Comparison of ENCODE assay signal across 8 cellular contexts in genomic region chr11:2929880-2930704, GRCh38. TPM values are rescaled to one million over a fixed set of nuclear protein-coding genes. Genes with fewer than 3 reads are reported as not detected.
A peak's percentile ranks its signal among the peaks of the same experiment; 100 is the strongest.
DNase-seq lines count a peak whose midpoint lies in the region; ATAC-seq, FAIRE-seq and TF ChIP-seq lines count a peak whose summit lies in the region.

No MANE protein-coding gene starts in this region.

- H3K9ac ChIP-seq in GM12878 (ENCODE audit: control insufficient read depth, insufficient read depth, low read length), result peak overlapping the region; percentile 35; the same call in 1 of the 2 replicates

- POLR2A ChIA-PET in HEK293T (lab: Yijun Ruan, JAX) (interaction anchor here (0.7 to 1.7 kb wide), 8 partner anchors 10 to 37 kb away, joined by 3 to 10 read pairs (median 6); a partner anchor contains a TSS), GM12878 (lab: Charles Lee) (interaction anchor here (0.6 to 2.1 kb wide), 4 partner anchors 11 to 38 kb away, joined by 3 to 8 read pairs (median 4); a partner anchor contains a TSS)

- TF ChIP-seq RAD21 in GM12878 (IDR thresholded peaks at IDR 0.05; ENCODE audit: insufficient read depth, low read depth, low read length), result no peak

- no TSS peak for BruUV-seq in GM12878 (replicated peaks; lab: Mats Ljungman, UMichigan)

- no peaks in the 10 kb centered on the region for H4K20me1 ChIP-seq in GM12878 (ENCODE audit: control insufficient read depth, insufficient read depth)

- ATAC-seq in GM12878 (peak; percentile 57), HG03442 (IDR thresholded peaks at IDR 0.05; ENCODE audit: unreplicated experiment) (no peak)
- ATAC-seq in stimulated activated effector memory CD8-positive, alpha-beta T cell treated with anti-CD3 and anti-CD28 coated beads, Interleukin-12 subunit alpha, Interleukin-12 subunit beta, amount 100 ng/mL, for 72 hours, result peak; percentile 43

- TF ChIP-seq POLR2A in GM12878 (IDR thresholded peaks at IDR 0.05; ENCODE audit: low read depth, low read length), result no peak

- H3K9me3 ChIP-seq in GM12878 (replicated peaks; ENCODE audit: control insufficient read depth, insufficient read depth, low read length), result no peaks in the 10 kb centered on the region

- peak overlapping the region; percentile 82 for H3K4me3 Mint-ChIP-seq in stimulated activated effector memory CD8-positive, alpha-beta T cell treated with anti-CD3 and anti-CD28 coated beads, Interleukin-12 subunit alpha, Interleukin-12 subunit beta, amount 100 ng/mL, for 72 hours

- H2AFZ ChIP-seq in GM12878 (ENCODE audit: control insufficient read depth, low read depth, low read length), result peak overlapping the region; percentile 51

- H3K36me3 ChIP-seq in GM12878 (ENCODE audit: control insufficient read depth in 2 of 2, insufficient read depth in 2 of 2, low read length in 1 of 2), result no peaks in the 10 kb centered on the region
- no peaks in the 10 kb centered on the region for H3K36me3 ChIP-seq in kidney epithelial cell (ENCODE audit: control insufficient read depth, insufficient read depth, low read length)

- no peak for TF ChIP-seq EP300 in GM12878 (IDR thresholded peaks at IDR 0.05; ENCODE audit: borderline replicate concordance in 1 of 2, control insufficient read depth in 1 of 2, low read depth in 2 of 2, low read length in 2 of 2)

- peaks cover 41% of the 10 kb centered on the region for H3K4me1 Mint-ChIP-seq in stimulated activated effector memory CD8-positive, alpha-beta T cell treated with anti-CD3 and anti-CD28 coated beads, Interleukin-12 subunit alpha, Interleukin-12 subunit beta, amount 100 ng/mL, for 72 hours

- H3K9me3 Mint-ChIP-seq in stimulated activated effector memory CD8-positive, alpha-beta T cell treated with anti-CD3 and anti-CD28 coated beads, Interleukin-12 subunit alpha, Interleukin-12 subunit beta, amount 100 ng/mL, for 72 hours, result no peaks in the 10 kb centered on the region

- 2% methylated on average over 53 of the region's 53 CpGs for WGBS in GM12878 (ENCODE audit: insufficient coverage, insufficient replicate concordance, low lambda C conversion rate, missing lambda C conversion rate)

- peaks cover 3 to 15% of the 10 kb centered on the region in 2 experiments for H3K27me3 ChIP-seq in GM12878 (replicated peaks in 1 of 2; ENCODE audit: control insufficient read depth in 2 of 2, insufficient read depth in 2 of 2, low read length in 1 of 2)
- no peaks in the 10 kb centered on the region for H3K27me3 ChIP-seq in kidney epithelial cell (ENCODE audit: control insufficient read depth, insufficient read depth, low read length)

- H3K36me3 Mint-ChIP-seq in stimulated activated effector memory CD8-positive, alpha-beta T cell treated with anti-CD3 and anti-CD28 coated beads, Interleukin-12 subunit alpha, Interleukin-12 subunit beta, amount 100 ng/mL, for 72 hours, result peaks cover 27% of the 10 kb centered on the region

- in situ Hi-C loops in GM12878 (cut with MboI), result no loop called here

- DNase-seq in ELF-1 (ENCODE audit: low read depth, low spot score) (peak; percentile 87), HEK293T (ENCODE audit: extremely low spot score) (peak; percentile 32), OCI-M1 (lab: John Stamatoyannopoulos, UW) (peak; percentile 54), GM12878 (ENCODE audit: low read depth, low spot score) (peak; percentile 11), kidney epithelial cell (ENCODE audit: low read depth) (no peak), mucosa of gallbladder (ENCODE audit: low spot score) (no peak)
- peak; percentile 36 to 78 for DNase-seq in stimulated activated effector memory CD8-positive, alpha-beta T cell treated with anti-CD3 and anti-CD28 coated beads, Interleukin-12 subunit alpha, Interleukin-12 subunit beta, amount 100 ng/mL, for 72 hours (ENCODE audit: low spot score in 2 of 2)

- peak overlapping the region; percentile 95 for H3K4me2 ChIP-seq in GM12878 (ENCODE audit: control insufficient read depth, insufficient read depth)

- CTCF ChIA-PET in HEK293T (lab: Yijun Ruan, JAX) (interaction anchor here (0.6 to 1.3 kb wide), 5 partner anchors 12 to 397 kb away, joined by 3 to 6 read pairs (median 5); no protein-coding TSS in a partner anchor), GM12878 (lab: Yijun Ruan, JAX) (interaction anchor here (0.6 to 2.9 kb wide), 23 partner anchors 12 to 397 kb away, joined by 3 to 25 read pairs (median 5); a partner anchor contains a TSS)

- intact Hi-C loops in GM12878 (cut with micrococcal nuclease; ENCODE audit: unreplicated experiment), result loop anchor here (2.0 to 10.0 kb wide), 3 partner anchors 37 to 397 kb away; no protein-coding TSS in a partner anchor

- SMC1A ChIA-PET in GM12878 (lab: Charles Lee; ENCODE audit: uncharacterized antibody, unreplicated experiment), result interaction anchor here (1.1 to 2.0 kb wide), 2 partner anchors 37 to 397 kb away, joined by 4 to 14 read pairs; no protein-coding TSS in a partner anchor

- no peak overlapping the region for H3K27ac ChIP-seq in GM12878 (ENCODE audit: control insufficient read depth, insufficient read depth)

- RAD21 ChIA-PET in GM12878 (lab: Charles Lee; ENCODE audit: unreplicated experiment), result interaction anchor here (1.0 to 2.3 kb wide), 5 partner anchors 27 to 398 kb away, joined by 3 to 14 read pairs (median 9); no protein-coding TSS in a partner anchor

- H3K27ac Mint-ChIP-seq in stimulated activated effector memory CD8-positive, alpha-beta T cell treated with anti-CD3 and anti-CD28 coated beads, Interleukin-12 subunit alpha, Interleukin-12 subunit beta, amount 100 ng/mL, for 72 hours, result peak overlapping the region; percentile 91

- TF ChIP-seq CTCF in GM12878 (IDR thresholded peaks at IDR 0.05 in 2 of 3, conservative IDR thresholded peaks at IDR 0.05 in 1 of 3; ENCODE audit: control insufficient read depth in 2 of 3, extremely low read depth in 1 of 3, insufficient read depth in 1 of 3, low read depth in 3 of 3, low read length in 3 of 3), result peak in 2 of 3 experiments; percentile 49 to 59; a peak in 5 of 6 replicates
- no peak for TF ChIP-seq CTCF in kidney epithelial cell (IDR thresholded peaks at IDR 0.05; ENCODE audit: insufficient read depth, low read length, poor library complexity, severe bottlenecking)

- no peaks in the 10 kb centered on the region for H3K79me2 ChIP-seq in GM12878 (ENCODE audit: control insufficient read depth, insufficient read depth, low read length)

- peaks cover 21% of the 10 kb centered on the region for H3K4me1 ChIP-seq in GM12878 (ENCODE audit: control insufficient read depth, insufficient read depth, low read length)

- H3K4me3 ChIP-seq in GM12878 (peak overlapping the region; percentile 62), kidney epithelial cell (ENCODE audit: low read depth, low read length) (peak overlapping the region; percentile 67)

- FAIRE-seq in GM12878 (lab: Jason Lieb, UNC), result no peak

TF ChIP-seq in HEK293T, 16 proteins besides CTCF, POLR2A, EP300 and RAD21:
- TF ChIP-seq L3MBTL2 (conservative IDR thresholded peaks at IDR 0.05) (peak; percentile 36; the same call in 1 of the 2 replicates), TARDBP (IDR thresholded peaks at IDR 0.05) (no peak), SP1 (IDR thresholded peaks at IDR 0.05) (no peak)

RNA-seq across cellular contexts. Expression of gene PHLDA2, which starts 0.9 kb away (rescaled TPM):
- total RNA-seq in GM12878 (2013; cell fraction: nucleolus; rRNA removed), result 0.59 TPM in 1 of 2 replicates, not detected in the other
- total RNA-seq in GM12878 (2014; rRNA removed) (not detected in 2 replicates), GM12878 (2014; rRNA removed; fragmentation: Illumina TruSeq; extraction: Trizol) (not detected in 2 replicates), GM12878 (2021) (0.27 and 0.49 TPM in 2 replicates), kidney epithelial cell (32.8 and 58.5 TPM in 2 replicates), mucosa of gallbladder (38.7 TPM)
- polyA plus RNA-seq in GM12878 (2011; ENCODE audit: low read depth), result not detected
- polyA plus RNA-seq in GM12878 (2011; rRNA removed) (0.15 TPM in 1 of 2 replicates, not detected in the other), GM12878 (2014; fragmentation: Illumina TruSeq; extraction: Trizol) (not detected in 2 replicates), GM12878 (2014; fragmentation: Nextera tagmentation; extraction: Ambion mirVana) (not detected), GM12878 (2014; rRNA removed) (not detected in 2 replicates), GM12878 (2016; fragmentation: Nextera tagmentation; extraction: Ambion mirVana) (under 1 TPM in 1 of 2 experiments, not detected in 1; 0.16 TPM)
- polyA plus RNA-seq in GM12878 (2011; cell fraction: cytosol; rRNA removed), result 0.07 and 0.12 TPM in 2 replicates
- polyA plus RNA-seq in GM12878 (2011; cell fraction: nucleus; rRNA removed), result 0.27 and 0.34 TPM in 2 replicates
- polyA plus RNA-seq in GM12878 (2012), result 0.18 and 0.32 TPM in 2 replicates
- not detected in 2 replicates for polyA minus RNA-seq in GM12878 (2011; rRNA and poly(A)+ RNA removed)
- not detected in 2 replicates for polyA minus RNA-seq in GM12878 (2011; cell fraction: cytosol; rRNA and poly(A)+ RNA removed)
- not detected in 2 replicates for polyA minus RNA-seq in GM12878 (2011; cell fraction: nucleus; rRNA and poly(A)+ RNA removed)

RNA-seq across cellular contexts. Expression of gene CDKN1C, which starts 44.5 kb away (rescaled TPM):
- 0.59 TPM in 1 of 2 replicates, not detected in the other for total RNA-seq in GM12878 (2013; cell fraction: nucleolus; rRNA removed)
- not detected in 2 replicates for total RNA-seq in GM12878 (2014; rRNA removed)
- total RNA-seq in GM12878 (2014; rRNA removed; fragmentation: Illumina TruSeq; extraction: Trizol), result not detected in 2 replicates
- 0.19 and 0.21 TPM in 2 replicates for total RNA-seq in GM12878 (2021)
- polyA plus RNA-seq in GM12878 (2011; ENCODE audit: low read depth), result not detected
- 0.05 TPM in 1 of 2 replicates, not detected in the other for polyA plus RNA-seq in GM12878 (2011; rRNA removed)
- polyA plus RNA-seq in GM12878 (2011; cell fraction: cytosol; rRNA removed), result 0.08 and 0.09 TPM in 2 replicates
- 0.09 and 0.19 TPM in 2 replicates for polyA plus RNA-seq in GM12878 (2011; cell fraction: nucleus; rRNA removed)
- 0.35 and 0.37 TPM in 2 replicates for polyA plus RNA-seq in GM12878 (2012)
- not detected in 2 replicates for polyA plus RNA-seq in GM12878 (2014; fragmentation: Illumina TruSeq; extraction: Trizol)
- polyA plus RNA-seq in GM12878 (2014; fragmentation: Nextera tagmentation; extraction: Ambion mirVana), result not detected
- polyA plus RNA-seq in GM12878 (2014; rRNA removed), result not detected in 2 replicates
- polyA plus RNA-seq in GM12878 (2016; fragmentation: Nextera tagmentation; extraction: Ambion mirVana), result under 1 TPM in 1 of 2 experiments, not detected in 1; 0.14 TPM
- not detected in 2 replicates for polyA minus RNA-seq in GM12878 (2011; rRNA and poly(A)+ RNA removed)
- 1.5 TPM in 1 of 2 replicates, not detected in the other for polyA minus RNA-seq in GM12878 (2011; cell fraction: cytosol; rRNA and poly(A)+ RNA removed)
- polyA minus RNA-seq in GM12878 (2011; cell fraction: nucleus; rRNA and poly(A)+ RNA removed), result 0.29 and 0.48 TPM in 2 replicates
- 34.8 and 37.1 TPM in 2 replicates for total RNA-seq in kidney epithelial cell
- total RNA-seq in mucosa of gallbladder, result 59.4 TPM

Comparison
In these comparisons a context has a peak if more than half of its experiments do, and no peak if none do; other contexts are left out.
1. DNase-seq: peak in ELF-1 (single experiment), HEK293T (single experiment), OCI-M1 (single experiment), GM12878 (single experiment) and stimulated activated effector memory CD8-positive, alpha-beta T cell treated with anti-CD3 and anti-CD28 coated beads, Interleukin-12 subunit alpha, Interleukin-12 subunit beta, amount 100 ng/mL, for 72 hours (2 of 2); none in kidney epithelial cell (single experiment) and mucosa of gallbladder (single experiment).
2. RNA of gene PHLDA2, which starts 0.9 kb away (total RNA-seq): 38.7 TPM in mucosa of gallbladder (single experiment) and 32.8 to 58.5 TPM in kidney epithelial cell; 0.27 to 0.59 TPM in GM12878; every median in the first group is over 10 times any median in the second.
3. RNA of gene CDKN1C, which starts 44.5 kb away (total RNA-seq): 59.4 TPM in mucosa of gallbladder (single experiment) and 34.8 to 37.1 TPM in kidney epithelial cell; 0.19 to 0.59 TPM in GM12878; every median in the first group is over 10 times any median in the second.